ENCODE assay signal across 1 cellular context in the genomic region with DNA sequence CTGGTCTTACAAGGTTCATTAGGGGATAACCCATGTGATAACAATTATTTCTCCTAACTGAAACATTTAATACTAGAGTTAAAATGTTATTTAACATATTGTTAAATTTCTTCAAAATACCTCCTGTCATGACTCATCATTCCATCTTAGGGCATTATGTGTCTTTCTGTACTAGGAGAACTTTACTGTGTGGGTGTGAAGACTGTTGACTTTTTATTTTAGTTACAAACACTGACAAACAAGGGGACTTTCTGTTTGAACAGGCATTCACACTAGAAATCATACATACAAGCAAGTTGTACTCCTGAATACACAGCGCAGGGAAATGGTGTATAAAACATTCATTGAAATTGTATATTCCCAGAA.
TF ChIP-seq lines count a peak whose summit lies in the region.

No MANE protein-coding gene starts in this region.

TF ChIP-seq in SK-N-SH treated with all-trans-retinoic acid at 6 μM for 48 hours, 23 proteins besides CTCF, POLR2A, EP300 and RAD21 (continued from another document):
- TF ChIP-seq, protein P1, sequence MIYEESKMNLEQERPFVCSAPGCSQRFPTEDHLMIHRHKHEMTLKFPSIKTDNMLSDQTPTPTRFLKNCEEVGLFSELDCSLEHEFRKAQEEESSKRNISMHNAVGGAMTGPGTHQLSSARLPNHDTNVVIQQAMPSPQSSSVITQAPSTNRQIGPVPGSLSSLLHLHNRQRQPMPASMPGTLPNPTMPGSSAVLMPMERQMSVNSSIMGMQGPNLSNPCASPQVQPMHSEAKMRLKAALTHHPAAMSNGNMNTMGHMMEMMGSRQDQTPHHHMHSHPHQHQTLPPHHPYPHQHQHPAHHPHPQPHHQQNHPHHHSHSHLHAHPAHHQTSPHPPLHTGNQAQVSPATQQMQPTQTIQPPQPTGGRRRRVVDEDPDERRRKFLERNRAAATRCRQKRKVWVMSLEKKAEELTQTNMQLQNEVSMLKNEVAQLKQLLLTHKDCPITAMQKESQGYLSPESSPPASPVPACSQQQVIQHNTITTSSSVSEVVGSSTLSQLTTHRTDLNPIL (CRISPR knock-in tag; IDR thresholded peaks at IDR 0.05; ENCODE audit: low read depth) = no peak
- no peak for TF ChIP-seq TOX (CRISPR knock-in tag; IDR thresholded peaks at IDR 0.05; ENCODE audit: borderline replicate concordance)
- TF ChIP-seq PPARA (CRISPR knock-in tag; IDR thresholded peaks at IDR 0.05; ENCODE audit: borderline replicate concordance) = no peak
- TF ChIP-seq ZC3H10 (CRISPR knock-in tag; IDR thresholded peaks at IDR 0.05) = no peak
- no peak for TF ChIP-seq GLIS3 (CRISPR knock-in tag; IDR thresholded peaks at IDR 0.05)
- no peak for TF ChIP-seq ZFP3 (CRISPR knock-in tag; IDR thresholded peaks at IDR 0.05)
